17 cellular contexts compared by ENCODE assay signal in genomic region chr2:149422337-149422990, GRCh38.
DNase-seq lines count a peak whose midpoint lies in the region; ATAC-seq and TF ChIP-seq lines count a peak whose summit lies in the region.
"Had no signal": no experiment of that assay in that cellular context is flagged by ENCODE, and none has a peak within 500 bp of the region (broad histone marks: within the 10 kb centered on the region; RNA-seq: fewer than 3 reads in every experiment).

No MANE protein-coding gene starts in this region.

- H3F3A ChIP-seq in PC-9 (ENCODE audit: insufficient read depth, low read depth) (peaks cover 17% of the 10 kb centered on the region; the same call in 1 of the 2 replicates), neural progenitor cell (ENCODE audit: low read depth) (no peaks in the 10 kb centered on the region)

- POLR2A ChIA-PET in PC-9 (lab: Charles Lee; ENCODE audit: unreplicated experiment), result no interaction called here

- TF ChIP-seq CTCF in PC-9 (conservative IDR thresholded peaks at IDR 0.05) (no peak), epithelial cell of proximal tubule (conservative IDR thresholded peaks at IDR 0.05; ENCODE audit: low read depth, low read length) (no peak), nephron (IDR thresholded peaks at IDR 0.05; ENCODE audit: unreplicated experiment in 3 of 3) (no peak), neural progenitor cell (IDR thresholded peaks at IDR 0.05) (no peak), natural killer cell (IDR thresholded peaks at IDR 0.05) (no peak), ascending aorta (IDR thresholded peaks at IDR 0.05) (no peak)

- no peaks in the 10 kb centered on the region for H4K20me1 ChIP-seq in PC-9 (ENCODE audit: insufficient read depth)
- no peaks in the 10 kb centered on the region for H4K20me1 ChIP-seq in neural progenitor cell (ENCODE audit: low read depth)

- no peaks in the 10 kb centered on the region for H3K27me3 Mint-ChIP-seq in nephron (ENCODE audit: low read depth)
- H3K27me3 Mint-ChIP-seq in stimulated activated naive B cell treated with anti-CD40 and anti-IgM and Interleukin-4, amounts not matched to agents 10 μg/mL and 1 μg/mL and 100 μg/mL, for 72 hours, result peaks cover 5 to 15% of the 10 kb centered on the region in 2 donors
- no peaks in the 10 kb centered on the region for H3K27me3 Mint-ChIP-seq in neural progenitor cell (ENCODE audit: insufficient read depth, low read depth)
- no peaks in the 10 kb centered on the region for H3K27me3 Mint-ChIP-seq in natural killer cell (ENCODE audit: low read depth in 2 of 2)
- H3K27me3 Mint-ChIP-seq: CD4-positive, CD25-positive, alpha-beta regulatory T cell had no signal

- H3K9me2 ChIP-seq in PC-9 (ENCODE audit: insufficient read depth), result no peaks in the 10 kb centered on the region

- H3K4me1 Mint-ChIP-seq in nephron (no peaks in the 10 kb centered on the region), neural progenitor cell (peaks cover 42% of the 10 kb centered on the region), natural killer cell (no peaks in the 10 kb centered on the region)
- no peaks in the 10 kb centered on the region for H3K4me1 Mint-ChIP-seq in stimulated activated naive B cell treated with anti-CD40 and anti-IgM and Interleukin-4, amounts not matched to agents 10 μg/mL and 1 μg/mL and 100 μg/mL, for 72 hours
- H3K4me1 Mint-ChIP-seq: CD4-positive, CD25-positive, alpha-beta regulatory T cell had no signal

- H3K4me3 Mint-ChIP-seq in nephron (no peak overlapping the region), neural progenitor cell (no peak overlapping the region), natural killer cell (no peak overlapping the region)
- H3K4me3 Mint-ChIP-seq in stimulated activated naive B cell treated with anti-CD40 and anti-IgM and Interleukin-4, amounts not matched to agents 10 μg/mL and 1 μg/mL and 100 μg/mL, for 72 hours, result no peak overlapping the region
- H3K4me3 Mint-ChIP-seq: activated CD4-positive, alpha-beta memory T cell treated with anti-CD3 and anti-CD28 coated beads for 36 hours; activated naive CD4-positive, alpha-beta T cell treated with anti-CD3 and anti-CD28 coated beads for 36 hours; CD4-positive, CD25-positive, alpha-beta regulatory T cell; T-helper 1 cell treated with Interleukin-12 subunit alpha and Interleukin-12 subunit beta and Interleukin-4 antibody, amounts not matched to agents 30 μg/mL and 1 μg/mL, for 36 hours had no signal

- TSS peak; percentile 65 for BruUV-seq in PC-9 (replicated peaks; lab: Mats Ljungman, UMichigan)

- H3K4me1 ChIP-seq in PC-9 (replicated peaks; ENCODE audit: insufficient read depth) (peaks cover 27% of the 10 kb centered on the region), neural progenitor cell (peaks cover 8% of the 10 kb centered on the region), ascending aorta (no peaks in the 10 kb centered on the region)
- H3K4me1 ChIP-seq: uterus had no signal

- H3K27ac ChIP-seq in PC-9, result peak overlapping the region; percentile 70
- H3K27ac ChIP-seq in neural progenitor cell, result no peak overlapping the region
- H3K27ac ChIP-seq in ascending aorta, result no peak overlapping the region
- H3K27ac ChIP-seq: right lobe of liver, uterus had no signal

- no peak for ATAC-seq in stimulated activated naive B cell treated with anti-CD40 and anti-IgM and Interleukin-4, amounts not matched to agents 10 μg/mL and 1 μg/mL and 100 μg/mL, for 72 hours (replicated peaks)
- ATAC-seq in natural killer cell, result no peak
- ATAC-seq: right lobe of liver had no signal

- H3K9ac ChIP-seq in neural progenitor cell, result no peak overlapping the region

- no peaks in the 10 kb centered on the region for H3K79me2 ChIP-seq in PC-9 (ENCODE audit: low read depth)
- H3K79me2 ChIP-seq in neural progenitor cell (ENCODE audit: low read depth), result no peaks in the 10 kb centered on the region

- H3K36me3 Mint-ChIP-seq in nephron (ENCODE audit: low read depth) (no peaks in the 10 kb centered on the region), neural progenitor cell (peaks cover 3% of the 10 kb centered on the region), natural killer cell (no peaks in the 10 kb centered on the region)
- H3K36me3 Mint-ChIP-seq in stimulated activated naive B cell treated with anti-CD40 and anti-IgM and Interleukin-4, amounts not matched to agents 10 μg/mL and 1 μg/mL and 100 μg/mL, for 72 hours, result no peaks in the 10 kb centered on the region
- H3K36me3 Mint-ChIP-seq: activated CD4-positive, alpha-beta memory T cell treated with anti-CD3 and anti-CD28 coated beads for 36 hours; CD4-positive, CD25-positive, alpha-beta regulatory T cell had no signal

- no peaks in the 10 kb centered on the region for H3K27me3 ChIP-seq in PC-9 (ENCODE audit: insufficient read depth, low read depth)
- H3K27me3 ChIP-seq in neural progenitor cell, result no peaks in the 10 kb centered on the region
- H3K27me3 ChIP-seq in ascending aorta, result no peaks in the 10 kb centered on the region
- H3K27me3 ChIP-seq: right lobe of liver, uterus had no signal

- H3K36me3 ChIP-seq in PC-9 (ENCODE audit: low read depth) (no peaks in the 10 kb centered on the region), neural progenitor cell (no peaks in the 10 kb centered on the region), ascending aorta (no peaks in the 10 kb centered on the region)
- H3K36me3 ChIP-seq: right lobe of liver, uterus had no signal

- intact Hi-C loops in PC-9 (cut with micrococcal nuclease; ENCODE audit: unreplicated experiment), result loop anchor here (1.0 to 5.0 kb wide), 2 partner anchors 11 to 355 kb away; no protein-coding TSS in a partner anchor
- intact Hi-C loops in natural killer cell (cut with micrococcal nuclease), result no loop called here
- intact Hi-C loops in ascending aorta (cut with DNase I), result no loop called here

- H3K9me3 ChIP-seq in PC-9 (ENCODE audit: insufficient read depth, low read depth) (no peaks in the 10 kb centered on the region), neural progenitor cell (ENCODE audit: low read depth) (no peaks in the 10 kb centered on the region), ascending aorta (no peaks in the 10 kb centered on the region)
- H3K9me3 ChIP-seq: right lobe of liver, uterus had no signal

- H3K27ac Mint-ChIP-seq in nephron, result peak overlapping the region in 2 of 3 experiments; percentile 1 to 11
- H3K27ac Mint-ChIP-seq in stimulated activated naive B cell treated with anti-CD40 and anti-IgM and Interleukin-4, amounts not matched to agents 10 μg/mL and 1 μg/mL and 100 μg/mL, for 72 hours, result no peak overlapping the region
- no peak overlapping the region for H3K27ac Mint-ChIP-seq in neural progenitor cell
- H3K27ac Mint-ChIP-seq in natural killer cell, result no peak overlapping the region
- H3K27ac Mint-ChIP-seq: activated CD4-positive, alpha-beta memory T cell treated with anti-CD3 and anti-CD28 coated beads for 36 hours; activated naive CD4-positive, alpha-beta T cell treated with anti-CD3 and anti-CD28 coated beads for 36 hours; CD4-positive, CD25-positive, alpha-beta regulatory T cell; T-helper 1 cell treated with Interleukin-12 subunit alpha and Interleukin-12 subunit beta and Interleukin-4 antibody, amounts not matched to agents 30 μg/mL and 1 μg/mL, for 36 hours had no signal

- H3K4me2 ChIP-seq in PC-9 (peak overlapping the region; percentile 55), neural progenitor cell (no peak overlapping the region)

- H3K4me3 ChIP-seq in PC-9 (no peak overlapping the region), epithelial cell of proximal tubule (ENCODE audit: low read depth, low read length) (no peak overlapping the region), neural progenitor cell (no peak overlapping the region), ascending aorta (no peak overlapping the region)
- H3K4me3 ChIP-seq: right lobe of liver, uterus had no signal

- peak; percentile 85 for DNase-seq in ELR (ENCODE audit: low read depth)
- peak; percentile 57 to 87 for DNase-seq in PC-9
- peak; percentile 52 for DNase-seq in epithelial cell of proximal tubule (ENCODE audit: low read depth)
- DNase-seq in stimulated activated naive B cell treated with anti-CD40 and anti-IgM and Interleukin-4, amounts not matched to agents 10 μg/mL and 1 μg/mL and 100 μg/mL, for 72 hours, result no peak
- DNase-seq in neural progenitor cell (ENCODE audit: low spot score), result no peak
- no peak for DNase-seq in natural killer cell
- no peak for DNase-seq in ascending aorta (ENCODE audit: low spot score in 2 of 2)
- DNase-seq: activated CD4-positive, alpha-beta memory T cell treated with anti-CD3 and anti-CD28 coated beads for 36 hours; activated naive CD4-positive, alpha-beta T cell treated with anti-CD3 and anti-CD28 coated beads for 36 hours; CD4-positive, CD25-positive, alpha-beta regulatory T cell; cortex of kidney; NCI-H1048; NCI-H774; right lobe of liver; uterus had no signal

- H2AFZ ChIP-seq in PC-9 (no peak overlapping the region), neural progenitor cell (replicated peaks) (no peak overlapping the region)

- CTCF ChIA-PET in PC-9 (lab: Charles Lee), result no interaction called here

- H3K9me3 Mint-ChIP-seq in nephron (no peaks in the 10 kb centered on the region), neural progenitor cell (no peaks in the 10 kb centered on the region), natural killer cell (peaks cover 0 to 2% of the 10 kb centered on the region in 2 donors)
- H3K9me3 Mint-ChIP-seq in stimulated activated naive B cell treated with anti-CD40 and anti-IgM and Interleukin-4, amounts not matched to agents 10 μg/mL and 1 μg/mL and 100 μg/mL, for 72 hours, result peaks cover 0 to 3% of the 10 kb centered on the region in 2 donors
- H3K9me3 Mint-ChIP-seq: activated CD4-positive, alpha-beta memory T cell treated with anti-CD3 and anti-CD28 coated beads for 36 hours; activated naive CD4-positive, alpha-beta T cell treated with anti-CD3 and anti-CD28 coated beads for 36 hours; T-helper 1 cell treated with Interleukin-12 subunit alpha and Interleukin-12 subunit beta and Interleukin-4 antibody, amounts not matched to agents 30 μg/mL and 1 μg/mL, for 36 hours had no signal

Comparison
In these comparisons a context has a peak if more than half of its experiments do, and no peak if none do; other contexts are left out.
1. DNase-seq: peak in ELR (single experiment), PC-9 (2 of 2) and epithelial cell of proximal tubule (single experiment); none in stimulated activated naive B cell treated with anti-CD40 and anti-IgM and Interleukin-4, amounts not matched to agents 10 μg/mL and 1 μg/mL and 100 μg/mL, for 72 hours (single experiment), neural progenitor cell (single experiment), natural killer cell (single experiment) and ascending aorta (0 of 2).
2. H3K27ac Mint-ChIP-seq: peak in nephron (2 of 3); none in stimulated activated naive B cell treated with anti-CD40 and anti-IgM and Interleukin-4, amounts not matched to agents 10 μg/mL and 1 μg/mL and 100 μg/mL, for 72 hours (single experiment), neural progenitor cell (single experiment) and natural killer cell (0 of 2).